Comparison of ENCODE assay signal across 2 cellular contexts in the genomic region with DNA sequence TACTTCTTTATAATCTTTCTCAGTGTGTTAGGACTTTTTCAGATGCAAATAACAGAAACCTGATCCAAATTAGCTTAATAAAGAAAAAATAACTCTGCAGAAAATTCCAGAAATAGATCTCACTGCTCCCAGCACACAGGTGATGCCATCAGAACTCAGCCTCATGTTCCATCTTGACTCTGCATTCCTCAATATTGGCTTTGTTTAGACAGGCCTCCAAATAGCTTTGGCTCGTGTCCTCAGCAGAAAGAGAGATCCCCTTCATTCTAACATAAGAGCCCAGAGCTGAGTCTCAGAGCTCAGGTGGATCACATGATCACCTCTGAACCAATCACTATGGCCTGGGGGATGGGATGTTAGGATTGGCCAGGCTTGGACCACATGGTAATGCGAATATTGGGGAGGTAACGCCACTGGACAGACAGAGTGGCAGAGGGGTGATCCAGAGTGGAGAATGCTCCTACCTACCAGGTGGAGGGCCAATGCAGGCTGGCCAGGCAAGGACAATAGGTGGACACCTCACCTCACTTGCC.
TF ChIP-seq lines count a peak whose summit lies in the region.

No MANE protein-coding gene starts in this region.

TF ChIP-seq in GM23338, 12 proteins besides CTCF, POLR2A, EP300 and RAD21:
- TF ChIP-seq, protein P1, sequence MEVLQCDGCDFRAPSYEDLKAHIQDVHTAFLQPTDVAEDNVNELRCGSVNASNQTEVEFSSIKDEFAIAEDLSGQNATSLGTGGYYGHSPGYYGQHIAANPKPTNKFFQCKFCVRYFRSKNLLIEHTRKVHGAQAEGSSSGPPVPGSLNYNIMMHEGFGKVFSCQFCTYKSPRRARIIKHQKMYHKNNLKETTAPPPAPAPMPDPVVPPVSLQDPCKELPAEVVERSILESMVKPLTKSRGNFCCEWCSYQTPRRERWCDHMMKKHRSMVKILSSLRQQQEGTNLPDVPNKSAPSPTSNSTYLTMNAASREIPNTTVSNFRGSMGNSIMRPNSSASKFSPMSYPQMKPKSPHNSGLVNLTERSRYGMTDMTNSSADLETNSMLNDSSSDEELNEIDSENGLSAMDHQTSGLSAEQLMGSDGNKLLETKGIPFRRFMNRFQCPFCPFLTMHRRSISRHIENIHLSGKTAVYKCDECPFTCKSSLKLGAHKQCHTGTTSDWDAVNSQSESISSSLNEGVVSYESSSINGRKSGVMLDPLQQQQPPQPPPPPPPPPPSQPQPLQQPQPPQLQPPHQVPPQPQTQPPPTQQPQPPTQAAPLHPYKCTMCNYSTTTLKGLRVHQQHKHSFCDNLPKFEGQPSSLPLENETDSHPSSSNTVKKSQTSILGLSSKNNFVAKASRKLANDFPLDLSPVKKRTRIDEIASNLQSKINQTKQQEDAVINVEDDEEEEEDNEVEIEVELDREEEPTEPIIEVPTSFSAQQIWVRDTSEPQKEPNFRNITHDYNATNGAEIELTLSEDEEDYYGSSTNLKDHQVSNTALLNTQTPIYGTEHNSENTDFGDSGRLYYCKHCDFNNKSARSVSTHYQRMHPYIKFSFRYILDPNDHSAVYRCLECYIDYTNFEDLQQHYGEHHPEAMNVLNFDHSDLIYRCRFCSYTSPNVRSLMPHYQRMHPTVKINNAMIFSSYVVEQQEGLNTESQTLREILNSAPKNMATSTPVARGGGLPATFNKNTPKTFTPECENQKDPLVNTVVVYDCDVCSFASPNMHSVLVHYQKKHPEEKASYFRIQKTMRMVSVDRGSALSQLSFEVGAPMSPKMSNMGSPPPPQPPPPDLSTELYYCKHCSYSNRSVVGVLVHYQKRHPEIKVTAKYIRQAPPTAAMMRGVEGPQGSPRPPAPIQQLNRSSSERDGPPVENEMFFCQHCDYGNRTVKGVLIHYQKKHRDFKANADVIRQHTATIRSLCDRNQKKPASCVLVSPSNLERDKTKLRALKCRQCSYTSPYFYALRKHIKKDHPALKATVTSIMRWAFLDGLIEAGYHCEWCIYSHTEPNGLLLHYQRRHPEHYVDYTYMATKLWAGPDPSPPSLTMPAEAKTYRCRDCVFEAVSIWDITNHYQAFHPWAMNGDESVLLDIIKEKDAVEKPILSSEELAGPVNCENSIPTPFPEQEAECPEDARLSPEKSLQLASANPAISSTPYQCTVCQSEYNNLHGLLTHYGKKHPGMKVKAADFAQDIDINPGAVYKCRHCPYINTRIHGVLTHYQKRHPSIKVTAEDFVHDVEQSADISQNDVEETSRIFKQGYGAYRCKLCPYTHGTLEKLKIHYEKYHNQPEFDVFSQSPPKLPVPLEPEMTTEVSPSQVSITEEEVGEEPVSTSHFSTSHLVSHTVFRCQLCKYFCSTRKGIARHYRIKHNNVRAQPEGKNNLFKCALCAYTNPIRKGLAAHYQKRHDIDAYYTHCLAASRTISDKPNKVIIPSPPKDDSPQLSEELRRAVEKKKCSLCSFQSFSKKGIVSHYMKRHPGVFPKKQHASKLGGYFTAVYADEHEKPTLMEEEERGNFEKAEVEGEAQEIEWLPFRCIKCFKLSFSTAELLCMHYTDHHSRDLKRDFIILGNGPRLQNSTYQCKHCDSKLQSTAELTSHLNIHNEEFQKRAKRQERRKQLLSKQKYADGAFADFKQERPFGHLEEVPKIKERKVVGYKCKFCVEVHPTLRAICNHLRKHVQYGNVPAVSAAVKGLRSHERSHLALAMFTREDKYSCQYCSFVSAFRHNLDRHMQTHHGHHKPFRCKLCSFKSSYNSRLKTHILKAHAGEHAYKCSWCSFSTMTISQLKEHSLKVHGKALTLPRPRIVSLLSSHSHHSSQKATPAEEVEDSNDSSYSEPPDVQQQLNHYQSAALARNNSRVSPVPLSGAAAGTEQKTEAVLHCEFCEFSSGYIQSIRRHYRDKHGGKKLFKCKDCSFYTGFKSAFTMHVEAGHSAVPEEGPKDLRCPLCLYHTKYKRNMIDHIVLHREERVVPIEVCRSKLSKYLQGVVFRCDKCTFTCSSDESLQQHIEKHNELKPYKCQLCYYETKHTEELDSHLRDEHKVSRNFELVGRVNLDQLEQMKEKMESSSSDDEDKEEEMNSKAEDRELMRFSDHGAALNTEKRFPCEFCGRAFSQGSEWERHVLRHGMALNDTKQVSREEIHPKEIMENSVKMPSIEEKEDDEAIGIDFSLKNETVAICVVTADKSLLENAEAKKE (CRISPR knock-in tag; IDR thresholded peaks at IDR 0.05): no peak
- no peak for TF ChIP-seq STAT1 (IDR thresholded peaks at IDR 0.05; ENCODE audit: unreplicated experiment)
TF ChIP-seq in GM23338: peak in this region for 0.

TF ChIP-seq in K562, 482 proteins besides CTCF, POLR2A, EP300 and RAD21 (continues in another document):
- TF ChIP-seq JUND (IDR thresholded peaks at IDR 0.05; ENCODE audit: borderline replicate concordance, low read depth, low read length) (no peak), JUND (tag; IDR thresholded peaks at IDR 0.05; ENCODE audit: borderline replicate concordance, low read depth, low read length) (no peak), ILF3 (IDR thresholded peaks at IDR 0.05; ENCODE audit: borderline replicate concordance) (no peak), ZBTB1 (CRISPR knock-in tag; IDR thresholded peaks at IDR 0.05; ENCODE audit: borderline replicate concordance, low read depth) (no peak), HMG20B (CRISPR knock-in tag; IDR thresholded peaks at IDR 0.05) (no peak), CBX2 (IDR thresholded peaks at IDR 0.05; ENCODE audit: insufficient read depth, low read length, poor library complexity, severe bottlenecking) (no peak), ETV6 (IDR thresholded peaks at IDR 0.05; ENCODE audit: borderline replicate concordance in 1 of 2, low read depth in 2 of 2, low read length in 1 of 2) (no peak), ETV6 (CRISPR knock-in tag; IDR thresholded peaks at IDR 0.05; ENCODE audit: borderline replicate concordance) (no peak), ZNF445 (CRISPR knock-in tag; IDR thresholded peaks at IDR 0.05; ENCODE audit: low read depth) (no peak), MAZ (CRISPR knock-in tag; conservative IDR thresholded peaks at IDR 0.05 in 1 of 2, IDR thresholded peaks at IDR 0.05 in 1 of 2) (no peak), NFYB (IDR thresholded peaks at IDR 0.05; ENCODE audit: extremely low read depth, insufficient read length) (peak; percentile 73), TRIM28 (IDR thresholded peaks at IDR 0.05) (no peak), ZEB2 (IDR thresholded peaks at IDR 0.05) (no peak), ZNF121 (CRISPR knock-in tag; conservative IDR thresholded peaks at IDR 0.05) (no peak), SP2 (IDR thresholded peaks at IDR 0.05; ENCODE audit: extremely low read depth, low read depth, low read length, poor library complexity, severe bottlenecking) (no peak), ETV1 (tag; conservative IDR thresholded peaks at IDR 0.05; ENCODE audit: low read depth) (no peak), KLF1 (tag; IDR thresholded peaks at IDR 0.05) (no peak), CBX1 (IDR thresholded peaks at IDR 0.05; ENCODE audit: low read depth) (no peak), RBM39 (optimal IDR thresholded peaks at IDR 0.05; ENCODE audit: low read depth, low read length) (no peak)
- TF ChIP-seq, protein P2, sequence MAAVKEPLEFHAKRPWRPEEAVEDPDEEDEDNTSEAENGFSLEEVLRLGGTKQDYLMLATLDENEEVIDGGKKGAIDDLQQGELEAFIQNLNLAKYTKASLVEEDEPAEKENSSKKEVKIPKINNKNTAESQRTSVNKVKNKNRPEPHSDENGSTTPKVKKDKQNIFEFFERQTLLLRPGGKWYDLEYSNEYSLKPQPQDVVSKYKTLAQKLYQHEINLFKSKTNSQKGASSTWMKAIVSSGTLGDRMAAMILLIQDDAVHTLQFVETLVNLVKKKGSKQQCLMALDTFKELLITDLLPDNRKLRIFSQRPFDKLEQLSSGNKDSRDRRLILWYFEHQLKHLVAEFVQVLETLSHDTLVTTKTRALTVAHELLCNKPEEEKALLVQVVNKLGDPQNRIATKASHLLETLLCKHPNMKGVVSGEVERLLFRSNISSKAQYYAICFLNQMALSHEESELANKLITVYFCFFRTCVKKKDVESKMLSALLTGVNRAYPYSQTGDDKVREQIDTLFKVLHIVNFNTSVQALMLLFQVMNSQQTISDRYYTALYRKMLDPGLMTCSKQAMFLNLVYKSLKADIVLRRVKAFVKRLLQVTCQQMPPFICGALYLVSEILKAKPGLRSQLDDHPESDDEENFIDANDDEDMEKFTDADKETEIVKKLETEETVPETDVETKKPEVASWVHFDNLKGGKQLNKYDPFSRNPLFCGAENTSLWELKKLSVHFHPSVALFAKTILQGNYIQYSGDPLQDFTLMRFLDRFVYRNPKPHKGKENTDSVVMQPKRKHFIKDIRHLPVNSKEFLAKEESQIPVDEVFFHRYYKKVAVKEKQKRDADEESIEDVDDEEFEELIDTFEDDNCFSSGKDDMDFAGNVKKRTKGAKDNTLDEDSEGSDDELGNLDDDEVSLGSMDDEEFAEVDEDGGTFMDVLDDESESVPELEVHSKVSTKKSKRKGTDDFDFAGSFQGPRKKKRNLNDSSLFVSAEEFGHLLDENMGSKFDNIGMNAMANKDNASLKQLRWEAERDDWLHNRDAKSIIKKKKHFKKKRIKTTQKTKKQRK (IDR thresholded peaks at IDR 0.05; ENCODE audit: borderline replicate concordance, low read depth, low read length): no peak
- TF ChIP-seq, protein P3, sequence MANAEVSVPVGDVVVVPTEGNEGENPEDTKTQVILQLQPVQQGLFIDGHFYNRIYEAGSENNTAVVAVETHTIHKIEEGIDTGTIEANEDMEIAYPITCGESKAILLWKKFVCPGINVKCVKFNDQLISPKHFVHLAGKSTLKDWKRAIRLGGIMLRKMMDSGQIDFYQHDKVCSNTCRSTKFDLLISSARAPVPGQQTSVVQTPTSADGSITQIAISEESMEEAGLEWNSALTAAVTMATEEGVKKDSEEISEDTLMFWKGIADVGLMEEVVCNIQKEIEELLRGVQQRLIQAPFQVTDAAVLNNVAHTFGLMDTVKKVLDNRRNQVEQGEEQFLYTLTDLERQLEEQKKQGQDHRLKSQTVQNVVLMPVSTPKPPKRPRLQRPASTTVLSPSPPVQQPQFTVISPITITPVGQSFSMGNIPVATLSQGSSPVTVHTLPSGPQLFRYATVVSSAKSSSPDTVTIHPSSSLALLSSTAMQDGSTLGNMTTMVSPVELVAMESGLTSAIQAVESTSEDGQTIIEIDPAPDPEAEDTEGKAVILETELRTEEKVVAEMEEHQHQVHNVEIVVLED (CRISPR knock-in tag; IDR thresholded peaks at IDR 0.05): no peak
- TF ChIP-seq, protein P4, sequence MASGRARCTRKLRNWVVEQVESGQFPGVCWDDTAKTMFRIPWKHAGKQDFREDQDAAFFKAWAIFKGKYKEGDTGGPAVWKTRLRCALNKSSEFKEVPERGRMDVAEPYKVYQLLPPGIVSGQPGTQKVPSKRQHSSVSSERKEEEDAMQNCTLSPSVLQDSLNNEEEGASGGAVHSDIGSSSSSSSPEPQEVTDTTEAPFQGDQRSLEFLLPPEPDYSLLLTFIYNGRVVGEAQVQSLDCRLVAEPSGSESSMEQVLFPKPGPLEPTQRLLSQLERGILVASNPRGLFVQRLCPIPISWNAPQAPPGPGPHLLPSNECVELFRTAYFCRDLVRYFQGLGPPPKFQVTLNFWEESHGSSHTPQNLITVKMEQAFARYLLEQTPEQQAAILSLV (tag; IDR thresholded peaks at IDR 0.05): no peak
- TF ChIP-seq, protein P5, sequence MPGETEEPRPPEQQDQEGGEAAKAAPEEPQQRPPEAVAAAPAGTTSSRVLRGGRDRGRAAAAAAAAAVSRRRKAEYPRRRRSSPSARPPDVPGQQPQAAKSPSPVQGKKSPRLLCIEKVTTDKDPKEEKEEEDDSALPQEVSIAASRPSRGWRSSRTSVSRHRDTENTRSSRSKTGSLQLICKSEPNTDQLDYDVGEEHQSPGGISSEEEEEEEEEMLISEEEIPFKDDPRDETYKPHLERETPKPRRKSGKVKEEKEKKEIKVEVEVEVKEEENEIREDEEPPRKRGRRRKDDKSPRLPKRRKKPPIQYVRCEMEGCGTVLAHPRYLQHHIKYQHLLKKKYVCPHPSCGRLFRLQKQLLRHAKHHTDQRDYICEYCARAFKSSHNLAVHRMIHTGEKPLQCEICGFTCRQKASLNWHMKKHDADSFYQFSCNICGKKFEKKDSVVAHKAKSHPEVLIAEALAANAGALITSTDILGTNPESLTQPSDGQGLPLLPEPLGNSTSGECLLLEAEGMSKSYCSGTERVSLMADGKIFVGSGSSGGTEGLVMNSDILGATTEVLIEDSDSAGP (CRISPR knock-in tag; IDR thresholded peaks at IDR 0.05): no peak
- TF ChIP-seq, protein P6, sequence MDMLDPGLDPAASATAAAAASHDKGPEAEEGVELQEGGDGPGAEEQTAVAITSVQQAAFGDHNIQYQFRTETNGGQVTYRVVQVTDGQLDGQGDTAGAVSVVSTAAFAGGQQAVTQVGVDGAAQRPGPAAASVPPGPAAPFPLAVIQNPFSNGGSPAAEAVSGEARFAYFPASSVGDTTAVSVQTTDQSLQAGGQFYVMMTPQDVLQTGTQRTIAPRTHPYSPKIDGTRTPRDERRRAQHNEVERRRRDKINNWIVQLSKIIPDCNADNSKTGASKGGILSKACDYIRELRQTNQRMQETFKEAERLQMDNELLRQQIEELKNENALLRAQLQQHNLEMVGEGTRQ (CRISPR knock-in tag; IDR thresholded peaks at IDR 0.05): peak; percentile 45
